In genomic region chr2:197515798-197516761, GRCh38 we compare ENCODE assay signal across 8 cellular contexts. TPM values are rescaled to one million over a fixed set of nuclear protein-coding genes. Genes with fewer than 3 reads are reported as not detected.
DNase-seq lines count a peak whose midpoint lies in the region; ATAC-seq and TF ChIP-seq lines count a peak whose summit lies in the region.

Gene MOB4, plus strand, starts transcription at chr2:197516066. Its CDS starts 21 bp downstream, at chr2:197516087.

- H3K27ac ChIP-seq in caudate nucleus (ENCODE audit: low read depth, low read length) (peak within 1 kb of the TSS; percentile 98), spleen (peak within 1 kb of the TSS; percentile 88 to 98 (median 96))

- H3K4me1 ChIP-seq in spleen: peaks cover 12 to 61% (median 39%) of the 10 kb centered on the region in 6 donors

- H3K4me1 Mint-ChIP-seq in activated B cell treated with CpG ODN at 0.5 μM for 24 hours (peaks cover 33% of the 10 kb centered on the region), immature natural killer cell (peaks cover 51 to 54% of the 10 kb centered on the region in 2 donors)

- H3K9me3 ChIP-seq in spleen: peaks cover 0 to 13% (median 5%) of the 10 kb centered on the region in 8 donors

- WGBS in spleen, 5 donors: 0 to 1% (median 0%) methylated on average over 43 to 75 of the region's 75 CpGs

- H3K36me3 ChIP-seq in spleen: peaks cover 0 to 22% (median 4%) of the 10 kb centered on the region in 6 donors

- CTCF ChIA-PET in activated B cell treated with CpG ODN at 0.5 μM for 24 hours (lab: Charles Lee): no interaction called here

- H3K36me3 Mint-ChIP-seq in activated B cell treated with CpG ODN at 0.5 μM for 24 hours (ENCODE audit: low read depth) (peaks cover 20% of the 10 kb centered on the region), immature natural killer cell (peaks cover 3 to 8% (median 7%) of the 10 kb centered on the region in 3 donors)

- peak; percentile 97 for TF ChIP-seq POLR2A in GM18951 (IDR thresholded peaks at IDR 0.05; ENCODE audit: extremely low read depth, insufficient read depth, insufficient read length)
- TF ChIP-seq POLR2A in spleen (IDR thresholded peaks at IDR 0.05): peak; percentile 33 to 85 (median 82)

- H3K27me3 ChIP-seq in spleen (replicated peaks in 1 of 7): no peaks in the 10 kb centered on the region

- H3K9me3 Mint-ChIP-seq in activated B cell treated with CpG ODN at 0.5 μM for 24 hours (peaks cover 6% of the 10 kb centered on the region), immature natural killer cell (peaks cover 0 to 4% (median 1%) of the 10 kb centered on the region in 6 donors)

- DNase-seq in AG08395 (ENCODE audit: low spot score): peak; percentile 96
- peak; percentile 94 for DNase-seq in NCI-H345 (lab: John Stamatoyannopoulos, UW)
- DNase-seq in activated B cell treated with CpG ODN at 0.5 μM for 24 hours: peak; percentile 96
- DNase-seq in caudate nucleus (lab: John Stamatoyannopoulos, UW): peak in 60 of 61 donors; percentile 73 to 97 (median 93)
- DNase-seq in immature natural killer cell: peak; percentile 96 to 97 (median 97)
- DNase-seq in spleen: peak; percentile 100

- TF ChIP-seq CTCF in activated B cell treated with CpG ODN at 0.5 μM for 24 hours (IDR thresholded peaks at IDR 0.05) (no peak), spleen (IDR thresholded peaks at IDR 0.05 in 8 of 11, conservative IDR thresholded peaks at IDR 0.05 in 3 of 11) (peak in 5 of 11 experiments; percentile 14 to 56 (median 31))

- H3K4me3 ChIP-seq in spleen: peak within 1 kb of the TSS; percentile 69 to 92 (median 84)

- POLR2A ChIA-PET in activated B cell treated with CpG ODN at 0.5 μM for 24 hours (lab: Charles Lee): interaction anchor here (0.6 to 5.7 kb wide), 12 partner anchors 10 to 1859 kb away, joined by 3 to 173 read pairs (median 6); partner anchors contain the start of genes COQ10B, GTF3C3, HSPD1 and HSPE1

- H3K4me3 Mint-ChIP-seq in activated B cell treated with CpG ODN at 0.5 μM for 24 hours: peak within 1 kb of the TSS; percentile 96
- peak within 1 kb of the TSS; percentile 92 to 100 (median 98) for H3K4me3 Mint-ChIP-seq in immature natural killer cell

- ATAC-seq in HG03196 (IDR thresholded peaks at IDR 0.05; ENCODE audit: unreplicated experiment): peak; percentile 97
- ATAC-seq in activated B cell treated with CpG ODN at 0.5 μM for 24 hours (ENCODE audit: low read depth): peak; percentile 95

- peak within 1 kb of the TSS; percentile 95 for H3K27ac Mint-ChIP-seq in activated B cell treated with CpG ODN at 0.5 μM for 24 hours
- H3K27ac Mint-ChIP-seq in immature natural killer cell: peak within 1 kb of the TSS; percentile 95 to 100 (median 97)

- no peaks in the 10 kb centered on the region for H3K27me3 Mint-ChIP-seq in activated B cell treated with CpG ODN at 0.5 μM for 24 hours
- peaks cover 7 to 19% (median 16%) of the 10 kb centered on the region in 3 donors for H3K27me3 Mint-ChIP-seq in immature natural killer cell (ENCODE audit: low read depth in 3 of 3)

- in situ Hi-C loops in GM18951 (cut with MboI; ENCODE audit: low sequenced_read_pairs, unreplicated experiment): no loop called here

- intact Hi-C loops in activated B cell treated with CpG ODN at 0.5 μM for 24 hours (cut with micrococcal nuclease): loop anchor here (1.0 to 10.0 kb wide), 7 partner anchors 16 to 1861 kb away; partner anchors contain the start of genes CCDC150, COQ10B, HSPE1 and MARS2
- intact Hi-C loops in spleen (cut with DNase I; ENCODE audit: low total_unique reads): loop anchor here (10.0 kb wide), 1 partner anchor 61 kb away; the partner anchor contains the start of gene COQ10B

RNA-seq across cellular contexts. Expression of gene MOB4, which starts in this region (rescaled TPM):
- total RNA-seq in activated B cell treated with CpG ODN at 0.5 μM for 24 hours (21.7 and 22.1 TPM in 2 replicates), spleen (10 to 100 TPM; 15.5 to 38.3 (median 23.7) TPM)
- polyA plus RNA-seq in immature natural killer cell (10 to 100 TPM; 33.5 to 56.0 (median 33.9) TPM), spleen (10 to 100 TPM; 17.3 to 27.1 (median 23.8) TPM)

Comparison
In these comparisons a context has a peak if more than half of its experiments do, and no peak if none do; other contexts are left out.
1. Peak in every context shown above with its lines: DNase-seq, ATAC-seq, H3K4me3 ChIP-seq and H3K27ac ChIP-seq.